2 cellular contexts compared by ENCODE assay signal in the genomic region with DNA sequence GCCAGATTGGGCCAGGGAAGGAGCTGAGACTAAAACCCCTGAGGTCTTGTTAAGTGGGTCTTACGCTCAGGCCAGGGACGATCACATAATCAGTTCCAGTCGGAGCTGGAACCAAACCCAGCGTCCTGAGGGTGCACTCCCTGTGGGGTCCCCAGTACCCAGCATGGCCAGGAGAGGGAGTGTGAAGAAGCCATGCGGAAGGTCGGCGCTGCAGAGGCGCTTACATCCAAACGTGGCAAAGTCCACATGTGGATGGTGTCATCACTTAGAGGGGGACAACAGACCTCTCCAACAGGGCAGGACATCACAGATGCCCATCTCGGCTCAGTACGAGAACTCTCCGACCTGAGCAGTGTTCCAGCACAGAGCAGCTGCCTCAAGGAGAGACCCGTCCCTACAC.
TF ChIP-seq lines count a peak whose summit lies in the region.

No MANE protein-coding gene starts in this region.

TF ChIP-seq in endothelial cell of umbilical vein, 7 proteins besides CTCF, POLR2A, EP300 and RAD21:
- no peak for TF ChIP-seq MYC (IDR thresholded peaks at IDR 0.05; ENCODE audit: low read depth, low read length)
- no peak for TF ChIP-seq EZH2 (IDR thresholded peaks at IDR 0.05; ENCODE audit: borderline replicate concordance, low read depth, low read length, severe bottlenecking)
- TF ChIP-seq POLR2AphosphoS5 (IDR thresholded peaks at IDR 0.05; ENCODE audit: insufficient read depth, low read depth, low read length) = no peak
- TF ChIP-seq JUN (IDR thresholded peaks at IDR 0.05; ENCODE audit: borderline replicate concordance, insufficient read depth, insufficient read length, low read depth) = no peak
- TF ChIP-seq, protein P1, sequence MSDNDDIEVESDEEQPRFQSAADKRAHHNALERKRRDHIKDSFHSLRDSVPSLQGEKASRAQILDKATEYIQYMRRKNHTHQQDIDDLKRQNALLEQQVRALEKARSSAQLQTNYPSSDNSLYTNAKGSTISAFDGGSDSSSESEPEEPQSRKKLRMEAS (IDR thresholded peaks at IDR 0.05; ENCODE audit: insufficient read depth, insufficient read length) = no peak
- no peak for TF ChIP-seq GATA2 (IDR thresholded peaks at IDR 0.05; ENCODE audit: insufficient read depth, insufficient read length, low read depth, low read length)
- TF ChIP-seq FOS (IDR thresholded peaks at IDR 0.05; ENCODE audit: borderline replicate concordance, insufficient read depth, low read length) = no peak

TF ChIP-seq in GM12891, 5 proteins besides CTCF, POLR2A, EP300 and RAD21:
- no peak for TF ChIP-seq SPI1 (IDR thresholded peaks at IDR 0.05; ENCODE audit: low read depth, low read length)
- TF ChIP-seq POLR2AphosphoS5 (IDR thresholded peaks at IDR 0.05; ENCODE audit: low read depth, low read length) = no peak
- no peak for TF ChIP-seq TAF1 (IDR thresholded peaks at IDR 0.05; ENCODE audit: low read depth, low read length)
- TF ChIP-seq PAX5 (IDR thresholded peaks at IDR 0.05; ENCODE audit: insufficient read depth, low read length, severe bottlenecking) = no peak
- no peak for TF ChIP-seq POU2F2 (IDR thresholded peaks at IDR 0.05; ENCODE audit: low read depth, low read length)
